ENCODE assay signal across 1 cellular context in the genomic region with DNA sequence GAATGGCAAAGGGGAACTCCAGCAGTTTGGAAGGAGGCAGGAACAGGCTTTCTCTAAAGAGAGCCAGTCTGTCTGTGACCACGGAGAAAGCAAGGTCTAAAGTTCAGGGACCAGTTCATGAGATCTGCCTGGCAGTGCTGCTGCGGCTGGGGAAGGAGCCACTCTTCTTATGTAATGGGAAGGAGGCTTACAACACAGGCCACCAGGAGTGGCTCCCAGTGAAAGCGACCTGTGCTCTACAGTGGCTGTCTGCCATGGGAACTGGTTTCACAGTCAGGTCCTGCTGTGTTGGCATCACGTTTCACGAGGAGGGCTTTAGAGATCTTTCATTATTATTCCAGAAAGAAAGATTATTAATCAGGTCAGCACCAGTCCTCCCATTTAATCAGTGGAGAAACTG.
TF ChIP-seq lines count a peak whose summit lies in the region.

No MANE protein-coding gene starts in this region.

TF ChIP-seq in WTC11, 78 proteins besides CTCF, POLR2A, EP300 and RAD21 (continued from another document):
- TF ChIP-seq E2F4 (CRISPR knock-in tag; IDR thresholded peaks at IDR 0.05; ENCODE audit: borderline replicate concordance, low read depth), result no peak
- no peak for TF ChIP-seq NR2C2 (CRISPR knock-in tag; IDR thresholded peaks at IDR 0.05)
- TF ChIP-seq ZBTB21 (CRISPR knock-in tag; IDR thresholded peaks at IDR 0.05; ENCODE audit: borderline replicate concordance), result no peak
